8 cellular contexts compared by ENCODE assay signal in genomic region chr17:38853292-38854219, GRCh38.
DNase-seq lines count a peak whose midpoint lies in the region; ATAC-seq lines count a peak whose summit lies in the region.

Gene RPL23, minus strand, starts transcription at chr17:38853721. Its CDS starts 11 bp downstream, at chr17:38853710.

- H3K27me3 ChIP-seq in layer of hippocampus (ENCODE audit: control insufficient read depth, insufficient read depth, low read length), result no peaks in the 10 kb centered on the region

- H3K27ac ChIP-seq in cingulate gyrus (ENCODE audit: low read depth, low read length), result peak within 1 kb of the TSS; percentile 96
- H3K27ac ChIP-seq in layer of hippocampus (ENCODE audit: low read depth, low read length), result peak within 1 kb of the TSS; percentile 97

- DNase-seq in AML-193 (lab: John Stamatoyannopoulos, UW) (peak; percentile 100), GM19238 (ENCODE audit: insufficient read length, low spot score) (peak; percentile 82), NCI-H526 (lab: John Stamatoyannopoulos, UW) (peak; percentile 95 to 98)
- DNase-seq in activated CD4-positive, alpha-beta T cell treated with anti-CD3 and anti-CD28 coated beads for 4 hours, result peak; percentile 91 to 93
- peak; percentile 82 to 87 (median 84) for DNase-seq in stimulated activated CD4-positive, alpha-beta T cell treated with anti-CD3 and anti-CD28 coated beads, Interleukin-1b, Interleukin-23, amount 100 ng/mL, for 24 hours (ENCODE audit: low read depth in 4 of 4, low spot score in 1 of 4)

- ATAC-seq in HG03442 (IDR thresholded peaks at IDR 0.05; ENCODE audit: unreplicated experiment), result peak; percentile 80

Comparison
In these comparisons a context has a peak if more than half of its experiments do, and no peak if none do; other contexts are left out.
1. Peak in every context shown above with its lines: DNase-seq, ATAC-seq and H3K27ac ChIP-seq.